ENCODE assay signal across 8 cellular contexts in the genomic region with DNA sequence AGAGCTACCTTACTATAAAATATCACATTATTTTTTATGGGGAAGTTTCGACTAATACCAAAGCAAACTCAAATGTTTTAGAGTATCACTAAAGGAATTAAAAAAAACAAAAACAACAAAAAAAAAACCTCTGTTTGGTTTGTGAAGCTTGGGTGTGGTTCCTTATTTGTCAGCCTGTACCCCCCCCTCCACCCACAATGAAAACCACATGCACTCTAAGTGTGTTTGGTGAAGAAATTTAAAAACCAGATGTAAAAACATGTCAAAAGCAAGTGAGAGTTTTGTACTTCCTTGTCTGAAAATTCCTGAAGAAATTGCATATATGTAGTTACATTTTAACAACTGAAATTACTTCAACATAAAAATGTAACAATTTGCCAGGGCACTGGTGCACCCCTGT. TPM values are rescaled to one million over a fixed set of nuclear protein-coding genes. Genes with fewer than 3 reads are reported as not detected.
A peak's percentile ranks its signal among the peaks of the same experiment; 100 is the strongest.
DNase-seq lines count a peak whose midpoint lies in the region; ATAC-seq and TF ChIP-seq lines count a peak whose summit lies in the region.

No MANE protein-coding gene starts in this region.

- peak overlapping the region; percentile 86 to 95 (median 89) for H3K27ac Mint-ChIP-seq in CD14-positive monocyte
- H3K27ac Mint-ChIP-seq in activated naive CD8-positive, alpha-beta T cell treated with anti-CD3 and anti-CD28 coated beads, Interleukin-2, amount 50 U/mL, for 24 hours: peak overlapping the region; percentile 81
- no peak overlapping the region for H3K27ac Mint-ChIP-seq in neural crest cell (ENCODE audit: unreplicated experiment)

- no peaks in the 10 kb centered on the region for H3K9me3 ChIP-seq in tibial artery

- intact Hi-C loops in CD14-positive monocyte (cut with micrococcal nuclease): loop anchor here (5.0 to 10.0 kb wide), 2 partner anchors 33 to 99 kb away; partner anchors contain the start of genes KCTD20 (in 1 of the 2) and PXT1 (in 1 of the 2)
- intact Hi-C loops in tibial artery (cut with DNase I; ENCODE audit: low total_unique reads): loop anchor here (10.0 kb wide), 1 partner anchor 119 kb away; no protein-coding TSS in a partner anchor

- peaks cover 0 to 43% (median 18%) of the 10 kb centered on the region in 4 donors for H3K4me1 ChIP-seq in tibial artery

- peak overlapping the region; percentile 75 to 99 for H3K4me3 Mint-ChIP-seq in CD14-positive monocyte
- H3K4me3 Mint-ChIP-seq in activated naive CD8-positive, alpha-beta T cell treated with anti-CD3 and anti-CD28 coated beads, Interleukin-2, amount 50 U/mL, for 24 hours: peak overlapping the region; percentile 98
- H3K4me3 Mint-ChIP-seq in neural crest cell: peak overlapping the region; percentile 65

- peaks cover 10 to 16% (median 12%) of the 10 kb centered on the region in 3 donors for H3K36me3 ChIP-seq in tibial artery

- no peak for DNase-seq in CD14-positive monocyte (ENCODE audit: low spot score)
- DNase-seq in NOMO-1 (lab: John Stamatoyannopoulos, UW; ENCODE audit: unreplicated experiment in 2 of 2): peak; percentile 52 to 67
- no peak for DNase-seq in activated naive CD8-positive, alpha-beta T cell treated with anti-CD3 and anti-CD28 coated beads, Interleukin-2, amount 50 U/mL, for 24 hours
- no peak for DNase-seq in neural crest cell (ENCODE audit: low read depth, low spot score)
- no peak for DNase-seq in Ammon's horn (ENCODE audit: low spot score)
- no peak for DNase-seq in NCI-H446 treated with DMSO at 0.1 percent for 48 hours (lab: John Stamatoyannopoulos, UW)
- DNase-seq in tibial artery: no peak

- no peak for ATAC-seq in activated naive CD8-positive, alpha-beta T cell treated with anti-CD3 and anti-CD28 coated beads, Interleukin-2, amount 50 U/mL, for 24 hours
- no peak for ATAC-seq in GM19463 (IDR thresholded peaks at IDR 0.05; ENCODE audit: unreplicated experiment)

- no peak overlapping the region for H3K27ac ChIP-seq in tibial artery

- no peak overlapping the region for H3K4me3 ChIP-seq in tibial artery

- H3K9me3 Mint-ChIP-seq in CD14-positive monocyte: peaks cover 0 to under 1% (median 0%) of the 10 kb centered on the region in 7 donors
- no peaks in the 10 kb centered on the region for H3K9me3 Mint-ChIP-seq in activated naive CD8-positive, alpha-beta T cell treated with anti-CD3 and anti-CD28 coated beads, Interleukin-2, amount 50 U/mL, for 24 hours
- no peaks in the 10 kb centered on the region for H3K9me3 Mint-ChIP-seq in neural crest cell

- H3K27me3 Mint-ChIP-seq in CD14-positive monocyte (ENCODE audit: low read depth in 3 of 3): peaks cover 0 to 2% (median 0%) of the 10 kb centered on the region in 3 donors
- no peaks in the 10 kb centered on the region for H3K27me3 Mint-ChIP-seq in activated naive CD8-positive, alpha-beta T cell treated with anti-CD3 and anti-CD28 coated beads, Interleukin-2, amount 50 U/mL, for 24 hours
- H3K27me3 Mint-ChIP-seq in neural crest cell (ENCODE audit: low read depth): no peaks in the 10 kb centered on the region

- no peak for TF ChIP-seq CTCF in CD14-positive monocyte (IDR thresholded peaks at IDR 0.05)
- TF ChIP-seq CTCF in neural crest cell (conservative IDR thresholded peaks at IDR 0.05): no peak
- no peak for TF ChIP-seq CTCF in tibial artery (IDR thresholded peaks at IDR 0.05)

- H3K27me3 ChIP-seq in tibial artery: no peaks in the 10 kb centered on the region

- H3K4me1 Mint-ChIP-seq in CD14-positive monocyte: peaks cover 60% of the 10 kb centered on the region
- peaks cover 75% of the 10 kb centered on the region for H3K4me1 Mint-ChIP-seq in activated naive CD8-positive, alpha-beta T cell treated with anti-CD3 and anti-CD28 coated beads, Interleukin-2, amount 50 U/mL, for 24 hours
- H3K4me1 Mint-ChIP-seq in neural crest cell: peaks cover 26% of the 10 kb centered on the region

- H3K36me3 Mint-ChIP-seq in CD14-positive monocyte (peaks cover 28 to 40% of the 10 kb centered on the region in 2 donors), neural crest cell (ENCODE audit: low read depth) (peaks cover 4% of the 10 kb centered on the region)
- H3K36me3 Mint-ChIP-seq in activated naive CD8-positive, alpha-beta T cell treated with anti-CD3 and anti-CD28 coated beads, Interleukin-2, amount 50 U/mL, for 24 hours (ENCODE audit: low read depth): peaks cover 27% of the 10 kb centered on the region

RNA-seq across cellular contexts. Expression of gene STK38, which starts 3.1 kb away (rescaled TPM):
- polyA plus RNA-seq in CD14-positive monocyte: 10 to 100 TPM; 57.1 to 95.7 TPM
- total RNA-seq in neural crest cell: 26.8 and 27.7 TPM in 2 replicates

RNA-seq across cellular contexts. Expression of gene SRSF3, which starts 49.9 kb away (rescaled TPM):
- 100 to 1,000 TPM; 297 to 341 TPM for polyA plus RNA-seq in CD14-positive monocyte
- 611 and 636 TPM in 2 replicates for total RNA-seq in neural crest cell

Comparison
In these comparisons a context has a peak if more than half of its experiments do, and no peak if none do; other contexts are left out.
1. DNase-seq: peak in NOMO-1 (2 of 2); none in CD14-positive monocyte (single experiment), activated naive CD8-positive, alpha-beta T cell treated with anti-CD3 and anti-CD28 coated beads, Interleukin-2, amount 50 U/mL, for 24 hours (single experiment), neural crest cell (single experiment), Ammon's horn (single experiment), NCI-H446 treated with DMSO at 0.1 percent for 48 hours (single experiment) and tibial artery (0 of 2).
2. Peak in every context shown above with its lines, with median percentiles within 50 percentile points of each other: H3K4me3 Mint-ChIP-seq.